In the genomic region with DNA sequence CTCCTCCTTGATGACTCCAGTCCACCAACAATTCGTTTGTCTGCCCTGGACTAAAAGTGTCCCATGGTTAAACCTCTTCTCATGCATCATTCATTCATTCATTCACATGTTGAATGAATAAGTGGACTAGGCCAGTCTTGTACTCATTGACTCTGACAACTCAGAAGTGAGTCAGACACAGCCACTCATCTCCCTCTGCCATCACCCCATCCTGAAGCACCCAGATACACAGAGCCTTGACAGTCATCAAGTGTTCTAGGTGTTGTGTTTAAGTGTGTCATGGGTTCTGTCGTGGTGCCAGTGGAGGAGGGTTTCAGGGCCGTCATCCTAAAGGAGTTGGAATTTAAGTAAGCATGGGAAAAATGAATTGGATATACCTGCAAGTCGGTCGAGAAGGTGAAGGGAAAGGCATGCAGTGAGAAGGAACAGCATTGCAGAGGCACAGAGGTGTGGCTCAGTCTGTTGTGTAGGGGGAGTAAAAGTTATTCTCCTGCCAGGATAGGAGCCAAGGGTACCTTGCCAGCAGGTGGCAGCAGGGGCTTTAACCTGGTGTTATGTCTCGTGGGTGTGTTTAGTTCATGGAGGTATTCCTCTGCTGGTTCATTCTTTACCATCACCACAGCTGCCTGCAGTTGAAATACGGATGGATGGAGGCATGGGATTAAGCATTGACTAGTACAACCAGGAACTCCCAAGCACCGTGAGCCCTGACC, we compare ENCODE assay signal across 13 cellular contexts. TPM values are rescaled to one million over a fixed set of nuclear protein-coding genes. Genes with fewer than 3 reads are reported as not detected.
DNase-seq lines count a peak whose midpoint lies in the region; ATAC-seq, FAIRE-seq and TF ChIP-seq lines count a peak whose summit lies in the region.
"Had no signal": no experiment of that assay in that cellular context is flagged by ENCODE, and none has a peak within 500 bp of the region (broad histone marks: within the 10 kb centered on the region; RNA-seq: fewer than 3 reads in every experiment).

No MANE protein-coding gene starts in this region.

- H3K18ac ChIP-seq in H1 (ENCODE audit: extremely low read depth, low read length): no peak overlapping the region

- no peak overlapping the region for H3K14ac ChIP-seq in H1 (ENCODE audit: insufficient read length)

- H3K9ac ChIP-seq in H1 (replicated peaks in 1 of 4; ENCODE audit: extremely low read depth in 1 of 4, low read depth in 3 of 4, low read length in 3 of 4): no peak overlapping the region

- 0 out of 2 replicates have a peak overlapping the region, but pooled peaks have one; percentile 27 for H2BK12ac ChIP-seq in H1 (ENCODE audit: low read depth, low read length)

- TF ChIP-seq CTCF in 22Rv1 (IDR thresholded peaks at IDR 0.05) (peak; percentile 10; the same call in 1 of the 2 replicates), GM12865 (IDR thresholded peaks at IDR 0.05; ENCODE audit: insufficient read depth, low read depth, low read length, missing control alignments) (peak; percentile 15), H1 (IDR thresholded peaks at IDR 0.05; ENCODE audit: control extremely low read depth in 1 of 3, insufficient read depth in 1 of 3, low read depth in 1 of 3, low read length in 3 of 3) (peak; percentile 25 to 49 (median 48)), lower lobe of right lung (IDR thresholded peaks at IDR 0.05) (no peak)

- H3K23me2 ChIP-seq in H1 (ENCODE audit: low read depth, low read length): no peaks in the 10 kb centered on the region

- TF ChIP-seq RAD21 in H1 (IDR thresholded peaks at IDR 0.05 in 1 of 2, conservative IDR thresholded peaks at IDR 0.05 in 1 of 2; ENCODE audit: low read depth in 2 of 2, low read length in 2 of 2): peak; percentile 47 to 56

- 77% methylated on average over 8 of the region's 8 CpGs; no CpG with 5 or more reads in 1 of the 2 experiments for WGBS in H1 (ENCODE audit: extremely low coverage in 1 of 2, insufficient coverage in 1 of 2, insufficient read length in 1 of 2, insufficient replicate concordance in 2 of 2, low coverage in 1 of 2, low lambda C conversion rate in 2 of 2, missing lambda C conversion rate in 1 of 2), 2 experiments

- no peak for FAIRE-seq in H1 (lab: Jason Lieb, UNC)
- FAIRE-seq: colon, GM18507 had no signal

- DNase-seq in GM12865 (ENCODE audit: low read depth): no peak
- DNase-seq in RKO (ENCODE audit: low spot score): peak; percentile 44
- no peak for DNase-seq in H1 (ENCODE audit: low read depth in 1 of 2, low spot score in 2 of 2)
- no peak for DNase-seq in mesenteric fat pad (ENCODE audit: low spot score)
- no peak for DNase-seq in hepatic stellate cell (ENCODE audit: low spot score)
- no peak for DNase-seq in lower lobe of right lung
- DNase-seq: NCI-H69, retina had no signal

- H3K79me2 ChIP-seq in H1 (ENCODE audit: control insufficient read depth in 1 of 2, insufficient read depth in 2 of 2, low read length in 2 of 2): no peaks in the 10 kb centered on the region

- TF ChIP-seq EP300 in H1 (IDR thresholded peaks at IDR 0.05; ENCODE audit: borderline replicate concordance in 1 of 2, low read depth in 2 of 2, low read length in 2 of 2): no peak

- POLR2A ChIA-PET in H1 (lab: Charles Lee; ENCODE audit: partially characterized antibody): no interaction called here

- H3K4me1 ChIP-seq in H1 (replicated peaks in 1 of 4; ENCODE audit: control insufficient read depth in 3 of 4, insufficient read depth in 4 of 4, low read length in 3 of 4) (no peaks in the 10 kb centered on the region), lower lobe of right lung (no peaks in the 10 kb centered on the region)

- H2BK15ac ChIP-seq in H1 (ENCODE audit: low read length): no peak overlapping the region

- H3K27me3 ChIP-seq in H1 (replicated peaks in 1 of 4; ENCODE audit: control insufficient read depth in 3 of 4, extremely low read depth in 1 of 4, insufficient read depth in 3 of 4, low read length in 3 of 4): no peaks in the 10 kb centered on the region
- no peaks in the 10 kb centered on the region for H3K27me3 ChIP-seq in lower lobe of right lung (ENCODE audit: low read depth)

- H3K4me3 ChIP-seq in GM12865 (ENCODE audit: low read depth, low read length) (no peak overlapping the region), H1 (ENCODE audit: extremely low read depth in 1 of 4, insufficient read depth in 2 of 4, low read depth in 3 of 4, low read length in 4 of 4) (no peak overlapping the region), lower lobe of right lung (no peak overlapping the region)

- H2AK5ac ChIP-seq in H1 (ENCODE audit: low read depth, low read length): no peak overlapping the region

- ATAC-seq in GM18858 (IDR thresholded peaks at IDR 0.05; ENCODE audit: unreplicated experiment) (no peak), lower lobe of right lung (no peak)

- H3K4me2 ChIP-seq in H1 (ENCODE audit: insufficient read depth in 1 of 2, low read depth in 2 of 2, low read length in 2 of 2): no peak overlapping the region

- H3K79me1 ChIP-seq in H1 (ENCODE audit: low read depth, low read length): no peaks in the 10 kb centered on the region

- H3K36me3 ChIP-seq in H1 (ENCODE audit: control insufficient read depth in 2 of 4, insufficient read depth in 4 of 4, low read length in 3 of 4) (no peaks in the 10 kb centered on the region), lower lobe of right lung (no peaks in the 10 kb centered on the region)

- no peak overlapping the region for H3K23ac ChIP-seq in H1 (ENCODE audit: insufficient read length)

- H2AFZ ChIP-seq in H1 (ENCODE audit: low read length): no peak overlapping the region

- H2BK5ac ChIP-seq in H1 (ENCODE audit: low read depth, low read length): no peak overlapping the region

- no peak overlapping the region for H2BK20ac ChIP-seq in H1 (ENCODE audit: low read length)

- H3K27ac ChIP-seq in 22Rv1 (no peak overlapping the region), H1 (ENCODE audit: low read depth, low read length) (no peak overlapping the region), lower lobe of right lung (no peak overlapping the region)

- intact Hi-C loops in lower lobe of right lung (cut with DNase I): no loop called here

- TF ChIP-seq POLR2A in H1 (IDR thresholded peaks at IDR 0.05; ENCODE audit: control extremely low read depth in 1 of 2, low read depth in 2 of 2, low read length in 2 of 2): no peak

- H4K8ac ChIP-seq in H1 (ENCODE audit: extremely low read depth, insufficient read depth, low read length): no peak overlapping the region

- no peak overlapping the region for H2BK120ac ChIP-seq in H1 (replicated peaks; ENCODE audit: low read depth, low read length)

- CTCF ChIA-PET in H1 (lab: Charles Lee; ENCODE audit: partially characterized antibody): no interaction called here

- no peaks in the 10 kb centered on the region for H4K20me1 ChIP-seq in H1 (replicated peaks in 1 of 2; ENCODE audit: control insufficient read depth in 1 of 2, insufficient read depth in 2 of 2, low read length in 2 of 2)

- no peak overlapping the region for H4K91ac ChIP-seq in H1 (replicated peaks; ENCODE audit: insufficient read length, low read length)

- H3K4ac ChIP-seq in H1 (replicated peaks; ENCODE audit: insufficient read length, low read depth, low read length): no peak overlapping the region

- H3K9me3 ChIP-seq in H1 (ENCODE audit: insufficient read depth in 2 of 2, low read depth in 1 of 2, low read length in 1 of 2): no peaks in the 10 kb centered on the region
- H3K9me3 ChIP-seq in lower lobe of right lung: no peaks in the 10 kb centered on the region

- H4K5ac ChIP-seq in H1 (ENCODE audit: insufficient read length, low read depth, low read length): no peak overlapping the region

- no peak overlapping the region for H3K56ac ChIP-seq in H1 (replicated peaks; ENCODE audit: insufficient read length, low read depth, low read length)

TF ChIP-seq in H1, 55 proteins besides CTCF, POLR2A, EP300 and RAD21 (continues in another document):
- TF ChIP-seq ASH2L (IDR thresholded peaks at IDR 0.05; ENCODE audit: low read length) (no peak), SIRT6 (IDR thresholded peaks at IDR 0.05; ENCODE audit: low read length) (no peak), MAFK (IDR thresholded peaks at IDR 0.05; ENCODE audit: low read depth, low read length) (no peak), EGR1 (IDR thresholded peaks at IDR 0.05; ENCODE audit: borderline replicate concordance, low read depth, low read length) (no peak), SRF (IDR thresholded peaks at IDR 0.05; ENCODE audit: low read depth, low read length) (no peak)

RNA-seq across cellular contexts. Expression of a gene that starts 18.3 kb away (rescaled TPM):
- 120 and 125 TPM in 2 replicates for total RNA-seq in H1 (2021; fragmentation: NEBNext Ultra II Directional; extraction: Animal tissue kit (Norgen Biotek cat#: 25700))
- 83.3 and 97.4 TPM in 2 replicates for polyA plus RNA-seq in H1 (2011; rRNA removed)
- polyA plus RNA-seq in H1 (2011; cell fraction: cytosol; rRNA removed): 117 TPM
- polyA plus RNA-seq in H1 (2011; cell fraction: nucleus; rRNA removed): 140 TPM
- 119 to 129 TPM (median 124 TPM) in 4 replicates for polyA plus RNA-seq in H1 (2012, experiment 1 of 2)
- polyA plus RNA-seq in H1 (2012, experiment 2 of 2): 105 TPM
- polyA plus RNA-seq in H1 (2013, experiment 1 of 2): 102 TPM
- 102 TPM for polyA plus RNA-seq in H1 (2013, experiment 2 of 2)
- 57.4 and 74.9 TPM in 2 replicates for polyA minus RNA-seq in H1 (2011; rRNA and poly(A)+ RNA removed)
- polyA minus RNA-seq in H1 (2011; cell fraction: cytosol; rRNA and poly(A)+ RNA removed): 35.9 TPM
- 34.2 TPM for polyA minus RNA-seq in H1 (2011; cell fraction: nucleus; rRNA and poly(A)+ RNA removed)
- total RNA-seq in mesenteric fat pad: 62.9 TPM
- total RNA-seq in lower lobe of right lung: 88.3 TPM

RNA-seq across cellular contexts. Expression of a gene that starts 27.8 kb away (rescaled TPM):
- not detected in 2 replicates for total RNA-seq in H1 (2021; fragmentation: NEBNext Ultra II Directional; extraction: Animal tissue kit (Norgen Biotek cat#: 25700))
- polyA plus RNA-seq in H1 (2011; rRNA removed): 0.02 TPM in 1 of 2 replicates, not detected in the other
- not detected for polyA plus RNA-seq in H1 (2011; cell fraction: cytosol; rRNA removed)
- 0.06 TPM for polyA plus RNA-seq in H1 (2011; cell fraction: nucleus; rRNA removed)
- polyA plus RNA-seq in H1 (2012, experiment 1 of 2): not detected in 4 replicates
- polyA plus RNA-seq in H1 (2012, experiment 2 of 2): not detected
- not detected for polyA plus RNA-seq in H1 (2013, experiment 1 of 2)
- polyA plus RNA-seq in H1 (2013, experiment 2 of 2): not detected
- 0.03 and 0.07 TPM in 2 replicates for polyA minus RNA-seq in H1 (2011; rRNA and poly(A)+ RNA removed)
- not detected for polyA minus RNA-seq in H1 (2011; cell fraction: cytosol; rRNA and poly(A)+ RNA removed)
- polyA minus RNA-seq in H1 (2011; cell fraction: nucleus; rRNA and poly(A)+ RNA removed): not detected
- total RNA-seq in mesenteric fat pad: not detected
- total RNA-seq in lower lobe of right lung: not detected
- total RNA-seq: activated T-helper 2 cell treated with anti-CD3 and anti-CD28 coated beads, Interferon-gamma antibody, Interleukin-2, Interleukin-4, amounts not matched to agents 10 μg/mL and 5 μg/mL and 100 μg/mL, durations not matched to agents 14 hours and 24 hours and 36 hours had no signal
